24 cellular contexts compared by ENCODE assay signal in genomic region chr1:40187399-40187798, GRCh38. TPM values are rescaled to one million over a fixed set of nuclear protein-coding genes. Genes with fewer than 3 reads are reported as not detected.
A peak's percentile ranks its signal among the peaks of the same experiment; 100 is the strongest.
DNase-seq lines count a peak whose midpoint lies in the region; ATAC-seq, FAIRE-seq and TF ChIP-seq lines count a peak whose summit lies in the region.
"Had no signal": no experiment of that assay in that cellular context is flagged by ENCODE, and none has a peak within 500 bp of the region (broad histone marks: within the 10 kb centered on the region; RNA-seq: fewer than 3 reads in every experiment).

No MANE protein-coding gene starts in this region.

- H3F3A ChIP-seq in SU-DHL-6 (ENCODE audit: insufficient read depth): peaks cover 7% of the 10 kb centered on the region; the same call in 1 of the 2 replicates

- 94% methylated on average over 1 of the region's 1 CpG for WGBS in hepatocyte (ENCODE audit: low lambda C conversion rate, missing lambda C conversion rate)

- peak overlapping the region; percentile 22 to 66 (median 33) for H3K27ac Mint-ChIP-seq in CD4-positive, CD25-positive, alpha-beta regulatory T cell

- DNase-seq in CD4-positive, CD25-positive, alpha-beta regulatory T cell: no peak
- DNase-seq in GM19239 (ENCODE audit: insufficient read length, low spot score): no peak
- DNase-seq in iris pigment epithelial cell (ENCODE audit: low read depth): peak; percentile 14
- DNase-seq in WERI-Rb-1: no peak
- DNase-seq in hypothalamus (lab: John Stamatoyannopoulos, UW): no peak
- no peak for DNase-seq in hepatocyte (ENCODE audit: low spot score)
- DNase-seq in HT-29 (ENCODE audit: low spot score): no peak
- DNase-seq: activated CD4-positive, alpha-beta T cell treated with anti-CD3 and anti-CD28 coated beads for 4 hours; activated gamma-delta T cell treated with Interleukin-2 at 50 U/mL for 16 hours; effector CD8-positive, alpha-beta T cell; esophagus squamous epithelium; HCEC 1CT; left colon; NCI-H1105 treated with DMSO at 0.1 percent for 48 hours; NCI-H2081 treated with DMSO at 0.1 percent for 48 hours; NCI-H446 treated with DMSO at 0.1 percent for 48 hours; RPMI8226; stimulated activated CD4-positive, alpha-beta T cell treated with anti-CD3 and anti-CD28 coated beads, Interleukin-12 subunit alpha, Interleukin-12 subunit beta, amount 100 ng/mL, for 4 hours; stimulated activated CD8-positive, alpha-beta memory T cell treated with anti-CD3 and anti-CD28 coated beads, Interleukin-4, amount 100 ng/mL, for 48 hours; SW 1271; upper lobe of right lung had no signal

- no peaks in the 10 kb centered on the region for H3K9me3 Mint-ChIP-seq in CD4-positive, CD25-positive, alpha-beta regulatory T cell
- H3K9me3 Mint-ChIP-seq: central memory CD8-positive, alpha-beta T cell had no signal

- no peaks in the 10 kb centered on the region for H3K9me3 ChIP-seq in CD4-positive, CD25-positive, alpha-beta regulatory T cell (ENCODE audit: control insufficient read depth in 2 of 2, low read length in 2 of 2)
- no peaks in the 10 kb centered on the region for H3K9me3 ChIP-seq in SU-DHL-6 (ENCODE audit: insufficient read depth, low read length)
- no peaks in the 10 kb centered on the region for H3K9me3 ChIP-seq in WERI-Rb-1 (ENCODE audit: severe bottlenecking)
- no peaks in the 10 kb centered on the region for H3K9me3 ChIP-seq in hepatocyte (ENCODE audit: low read depth)
- H3K9me3 ChIP-seq: esophagus squamous epithelium, gastroesophageal sphincter, upper lobe of right lung had no signal

- peaks cover 49 to 63% (median 54%) of the 10 kb centered on the region in 4 donors for H3K4me1 Mint-ChIP-seq in CD4-positive, CD25-positive, alpha-beta regulatory T cell

- no peaks in the 10 kb centered on the region for H3K27me3 ChIP-seq in CD4-positive, CD25-positive, alpha-beta regulatory T cell (ENCODE audit: control insufficient read depth, insufficient read depth, low read length)
- H3K27me3 ChIP-seq in SU-DHL-6 (ENCODE audit: low read length): no peaks in the 10 kb centered on the region
- no peaks in the 10 kb centered on the region for H3K27me3 ChIP-seq in WERI-Rb-1 (ENCODE audit: insufficient read depth, low read depth, severe bottlenecking)
- no peaks in the 10 kb centered on the region for H3K27me3 ChIP-seq in hepatocyte
- H3K27me3 ChIP-seq: esophagus squamous epithelium, gastroesophageal sphincter, upper lobe of right lung had no signal

- no peak for ATAC-seq in CD4-positive, CD25-positive, alpha-beta regulatory T cell (ENCODE audit: low read depth in 2 of 2)
- ATAC-seq: gastroesophageal sphincter, left colon, upper lobe of right lung had no signal

- H4K20me1 ChIP-seq in SU-DHL-6 (ENCODE audit: low read depth, low read length) (peaks cover 6% of the 10 kb centered on the region; the same call in 1 of the 2 replicates), hepatocyte (ENCODE audit: insufficient read depth, poor library complexity, severe bottlenecking) (peaks cover 44% of the 10 kb centered on the region)

- peaks cover 41% of the 10 kb centered on the region for H3K4me1 ChIP-seq in CD4-positive, CD25-positive, alpha-beta regulatory T cell (ENCODE audit: control insufficient read depth, insufficient read depth, low read length, poor library complexity, severe bottlenecking)
- no peaks in the 10 kb centered on the region for H3K4me1 ChIP-seq in hepatocyte (ENCODE audit: insufficient read depth)

- no peak overlapping the region for H3K4me3 ChIP-seq in CD4-positive, CD25-positive, alpha-beta regulatory T cell (ENCODE audit: low read depth, low read length)
- H3K4me3 ChIP-seq in SU-DHL-6 (ENCODE audit: insufficient read depth, low read length, poor library complexity, severe bottlenecking) (no peak overlapping the region), WERI-Rb-1 (ENCODE audit: low read depth, low read length) (no peak overlapping the region), hepatocyte (no peak overlapping the region)
- H3K4me3 ChIP-seq: esophagus squamous epithelium, gastroesophageal sphincter, upper lobe of right lung had no signal

- peaks cover 26% of the 10 kb centered on the region for H3K36me3 Mint-ChIP-seq in CD4-positive, CD25-positive, alpha-beta regulatory T cell

- no peak overlapping the region for H3K9ac ChIP-seq in SU-DHL-6 (ENCODE audit: low read length)

- H3K27ac ChIP-seq in CD4-positive, CD25-positive, alpha-beta regulatory T cell (ENCODE audit: insufficient read depth, low read length, poor library complexity, severe bottlenecking): peak overlapping the region; percentile 68
- H3K27ac ChIP-seq in SU-DHL-6 (ENCODE audit: low read depth, low read length): peak overlapping the region; percentile 4; the same call in 1 of the 2 replicates
- H3K27ac ChIP-seq in WERI-Rb-1: no peak overlapping the region
- no peak overlapping the region for H3K27ac ChIP-seq in hepatocyte
- H3K27ac ChIP-seq: esophagus squamous epithelium, gastroesophageal sphincter, upper lobe of right lung had no signal

- no peak for TF ChIP-seq CTCF in SU-DHL-6 (IDR thresholded peaks at IDR 0.05; ENCODE audit: insufficient read depth, low read length, poor library complexity, severe bottlenecking)
- TF ChIP-seq CTCF in WERI-Rb-1 (IDR thresholded peaks at IDR 0.05; ENCODE audit: low read depth, low read length): no peak
- TF ChIP-seq CTCF in hepatocyte (IDR thresholded peaks at IDR 0.05; ENCODE audit: poor library complexity): no peak

- H3K27me3 Mint-ChIP-seq in CD4-positive, CD25-positive, alpha-beta regulatory T cell: no peaks in the 10 kb centered on the region
- H3K27me3 Mint-ChIP-seq: central memory CD8-positive, alpha-beta T cell had no signal

- peak; percentile 37 for FAIRE-seq in GM19239 (lab: Jason Lieb, UNC)

- H3K36me3 ChIP-seq in CD4-positive, CD25-positive, alpha-beta regulatory T cell (ENCODE audit: control insufficient read depth, insufficient read depth, low read length): peaks cover 24% of the 10 kb centered on the region
- peaks cover 19% of the 10 kb centered on the region for H3K36me3 ChIP-seq in SU-DHL-6 (ENCODE audit: low read length)
- H3K36me3 ChIP-seq in WERI-Rb-1: peaks cover 30% of the 10 kb centered on the region
- H3K36me3 ChIP-seq in hepatocyte (replicated peaks; ENCODE audit: insufficient read depth, low read depth): no peaks in the 10 kb centered on the region

- H3K4me2 ChIP-seq in SU-DHL-6 (ENCODE audit: low read depth, low read length, poor library complexity, severe bottlenecking) (no peak overlapping the region), hepatocyte (no peak overlapping the region)

- H3K9me2 ChIP-seq in SU-DHL-6 (replicated peaks; ENCODE audit: insufficient read depth, low read length) (no peaks in the 10 kb centered on the region), hepatocyte (replicated peaks; ENCODE audit: insufficient read depth) (no peaks in the 10 kb centered on the region)

- H2AFZ ChIP-seq in SU-DHL-6 (ENCODE audit: low read depth, low read length, severe bottlenecking) (no peak overlapping the region), hepatocyte (no peak overlapping the region)

- H3K79me2 ChIP-seq in SU-DHL-6 (ENCODE audit: insufficient read depth, low read length) (peaks cover 84% of the 10 kb centered on the region), hepatocyte (peaks cover 88% of the 10 kb centered on the region)

- peak overlapping the region in 3 of 4 donors; percentile 27 to 46 (median 31) for H3K4me3 Mint-ChIP-seq in CD4-positive, CD25-positive, alpha-beta regulatory T cell
- H3K4me3 Mint-ChIP-seq: central memory CD8-positive, alpha-beta T cell had no signal

RNA-seq across cellular contexts. Expression of gene RLF, which starts 26.2 kb away (rescaled TPM):
- 36.8 TPM for total RNA-seq in CD4-positive, CD25-positive, alpha-beta regulatory T cell
- 10 to 100 TPM in 1 of 4 donors, 1 to 10 TPM in 3; 7.8 to 12.2 (median 8.9) TPM for polyA plus RNA-seq in CD4-positive, CD25-positive, alpha-beta regulatory T cell
- 17.4 and 18.8 TPM in 2 replicates for total RNA-seq in hepatocyte
- polyA plus RNA-seq in hepatocyte: 3.9 and 5.6 TPM in 2 replicates
- 4.9 and 5.0 TPM in 2 replicates for total RNA-seq in HT-29 (2014; rRNA removed; shearing (Covaris generic))

Comparison
In these comparisons a context has a peak if more than half of its experiments do, and no peak if none do; other contexts are left out.
1. H3K27ac ChIP-seq: peak in CD4-positive, CD25-positive, alpha-beta regulatory T cell (single experiment) and SU-DHL-6 (single experiment); none in WERI-Rb-1 (single experiment) and hepatocyte (single experiment).